In genomic region chr7:67484244-67484751, GRCh38 we compare ENCODE assay signal across 8 cellular contexts.
A peak's percentile ranks its signal among the peaks of the same experiment; 100 is the strongest.
DNase-seq lines count a peak whose midpoint lies in the region; ATAC-seq and TF ChIP-seq lines count a peak whose summit lies in the region.

No MANE protein-coding gene starts in this region.

- no peak overlapping the region for H3K4me2 ChIP-seq in mammary epithelial cell (ENCODE audit: insufficient read depth, low read depth, low read length)

- dilution Hi-C loops in mammary epithelial cell (cut with HindIII; ENCODE audit: low sequenced_read_pairs) = no loop called here

- no peak overlapping the region for H2AFZ ChIP-seq in mammary epithelial cell (ENCODE audit: low read depth, low read length)

- no peaks in the 10 kb centered on the region for H3K9me3 ChIP-seq in NT2/D1 (ENCODE audit: insufficient read depth, low read length)
- peaks cover 14% of the 10 kb centered on the region for H3K9me3 ChIP-seq in mammary epithelial cell (replicated peaks; ENCODE audit: insufficient read depth, low read length)

- peak; percentile 84 for DNase-seq in ELF-1 (ENCODE audit: low read depth, low spot score)
- DNase-seq in HuH-7 (ENCODE audit: low spot score) = peak; percentile 59
- peak; percentile 94 for DNase-seq in NT2/D1 (ENCODE audit: low read depth, low spot score)
- peak; percentile 16 for DNase-seq in mammary epithelial cell
- DNase-seq in iris pigment epithelial cell (ENCODE audit: low read depth) = peak; percentile 61
- peak; percentile 3 to 4 for DNase-seq in stimulated activated CD4-positive, alpha-beta T cell treated with anti-CD3 and anti-CD28 coated beads, Interleukin-4, amount 100 ng/mL, for 48 hours (ENCODE audit: low read depth in 2 of 2)
- no peak for DNase-seq in activated effector memory CD4-positive, alpha-beta T cell treated with Interleukin-2 at 50 U/mL for 16 hours

- no peak overlapping the region for H3K9ac ChIP-seq in NT2/D1 (ENCODE audit: insufficient read length, low read depth)
- no peak overlapping the region for H3K9ac ChIP-seq in mammary epithelial cell (ENCODE audit: insufficient read depth, low read length)

- WGBS in mammary epithelial cell (ENCODE audit: low coverage, missing lambda C conversion rate) = 3% methylated on average over 13 of the region's 13 CpGs

- intact Hi-C loops in mammary epithelial cell (cut with micrococcal nuclease) = no loop called here

- in situ Hi-C loops in mammary epithelial cell (cut with MboI; ENCODE audit: low sequenced_read_pairs in 2 of 2) = no loop called here

- H3K27me3 ChIP-seq in NT2/D1 (ENCODE audit: insufficient read depth, insufficient read length) = no peaks in the 10 kb centered on the region
- no peaks in the 10 kb centered on the region for H3K27me3 ChIP-seq in mammary epithelial cell (ENCODE audit: insufficient read depth, low read length)

- no peaks in the 10 kb centered on the region for H3K79me2 ChIP-seq in mammary epithelial cell (ENCODE audit: insufficient read depth, low read length)

- H3K4me3 ChIP-seq in NT2/D1 (ENCODE audit: insufficient read length, low read depth) (no peak overlapping the region), mammary epithelial cell (replicated peaks in 1 of 3; ENCODE audit: insufficient read depth in 1 of 3, low read depth in 2 of 3, low read length in 3 of 3) (no peak overlapping the region)

- BruUV-seq in mammary epithelial cell (replicated peaks; lab: Mats Ljungman, UMichigan) = no TSS peak

- CTCF ChIA-PET in mammary epithelial cell (lab: Charles Lee; ENCODE audit: low non-redundant PET) = interaction anchor here (0.6 to 0.7 kb wide), 3 partner anchors 39 to 142 kb away, joined by 3 to 7 read pairs (median 4); no protein-coding TSS in a partner anchor

- H3K4me1 ChIP-seq in NT2/D1 (ENCODE audit: insufficient read depth, insufficient read length) = no peaks in the 10 kb centered on the region
- no peaks in the 10 kb centered on the region for H3K4me1 ChIP-seq in mammary epithelial cell (ENCODE audit: insufficient read depth, low read length)

- no peaks in the 10 kb centered on the region for H4K20me1 ChIP-seq in mammary epithelial cell (ENCODE audit: insufficient read depth, low read length)

- H3K36me3 ChIP-seq in NT2/D1 (ENCODE audit: insufficient read depth, insufficient read length, low read length) = no peaks in the 10 kb centered on the region
- H3K36me3 ChIP-seq in mammary epithelial cell (ENCODE audit: insufficient read depth, low read length) = no peaks in the 10 kb centered on the region

- no peak for TF ChIP-seq POLR2A in GM18505 (IDR thresholded peaks at IDR 0.05; ENCODE audit: borderline replicate concordance, extremely low read depth, insufficient read depth, insufficient read length)

- ATAC-seq in GM18505 (IDR thresholded peaks at IDR 0.05; ENCODE audit: unreplicated experiment) = no peak

- H3K27ac ChIP-seq in mammary epithelial cell (ENCODE audit: insufficient read depth, low read depth, low read length) = no peak overlapping the region

- peak; percentile 44 to 66 for TF ChIP-seq CTCF in mammary epithelial cell (conservative IDR thresholded peaks at IDR 0.05 in 1 of 2, IDR thresholded peaks at IDR 0.05 in 1 of 2; ENCODE audit: extremely low read depth in 1 of 2, insufficient read depth in 1 of 2, low read depth in 1 of 2, low read length in 2 of 2)
